ENCODE assay signal across 8 cellular contexts in the genomic region with DNA sequence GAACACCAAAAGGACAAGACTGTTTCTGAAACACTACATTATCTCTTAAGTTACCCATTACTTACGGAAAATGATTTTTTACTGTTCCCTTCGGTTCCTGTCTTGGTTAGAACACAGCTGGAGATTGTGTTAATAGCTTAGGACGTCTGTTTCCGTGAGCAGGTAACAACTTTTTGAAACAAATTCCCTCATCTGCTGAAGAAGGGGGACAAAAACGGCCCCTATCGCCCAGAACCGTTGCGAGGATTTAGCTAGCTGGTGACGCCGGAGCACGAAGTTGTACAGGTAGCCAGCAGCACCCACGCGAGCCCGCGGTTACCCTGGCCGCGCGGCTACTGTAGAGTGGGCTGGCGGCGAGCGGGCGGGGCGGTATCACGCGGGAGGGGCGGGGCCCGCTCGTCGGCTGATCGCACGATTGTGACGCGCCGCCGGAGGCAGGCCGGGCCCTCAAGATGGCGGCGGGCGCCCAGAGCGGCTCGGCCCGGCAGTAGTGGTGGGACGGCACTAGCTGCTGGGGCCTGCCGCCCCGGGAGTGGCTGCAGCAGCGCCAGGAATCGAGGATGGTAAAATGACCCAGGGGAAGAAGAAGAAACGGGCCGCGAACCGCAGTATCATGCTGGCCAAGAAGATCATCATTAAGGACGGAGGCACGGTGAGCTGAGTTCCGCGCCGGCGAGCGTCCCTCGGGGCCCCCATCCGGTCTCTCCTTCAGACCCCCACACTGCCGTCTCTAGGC.
DNase-seq lines count a peak whose midpoint lies in the region; ATAC-seq lines count a peak whose summit lies in the region.

No MANE protein-coding gene starts in this region.

- peak; percentile 72 for DNase-seq in Caki2 (ENCODE audit: low read depth)
- peak; percentile 90 for DNase-seq in HT-29 (ENCODE audit: low spot score)
- peak; percentile 70 for DNase-seq in NOMO-1 treated with dmso at 0.1 percent for 144 hours (lab: John Stamatoyannopoulos, UW; ENCODE audit: unreplicated experiment)
- peak; percentile 94 for DNase-seq in activated CD8-positive, alpha-beta memory T cell treated with anti-CD3 and anti-CD28 coated beads, Interleukin-2, amount 50 U/mL, for 48 hours
- DNase-seq in epidermal melanocyte (ENCODE audit: insufficient read length, low spot score) = peak; percentile 75
- DNase-seq in stimulated activated CD8-positive, alpha-beta memory T cell treated with anti-CD3 and anti-CD28 coated beads, Interleukin-2, amount 100 ng/mL, for 48 hours (ENCODE audit: low read depth in 2 of 2) = peak; percentile 83 to 87

- peak; percentile 82 for ATAC-seq in GM21367 (IDR thresholded peaks at IDR 0.05; ENCODE audit: unreplicated experiment)

- H3K9me3 ChIP-seq in mononuclear cell (ENCODE audit: low read depth, low read length) = no peaks in the 10 kb centered on the region

- in situ Hi-C loops in Caki2 (cut with HindIII; ENCODE audit: low pct_unique_long_range_greater_than_20kb, low sequenced_read_pairs) = no loop called here

- no peaks in the 10 kb centered on the region for H3K27me3 ChIP-seq in mononuclear cell (ENCODE audit: insufficient read depth, low read length)

- peak overlapping the region; percentile 95 for H3K4me3 ChIP-seq in mononuclear cell (ENCODE audit: low read length)

- peaks cover 37% of the 10 kb centered on the region for H3K4me1 ChIP-seq in mononuclear cell (ENCODE audit: insufficient read depth, low read length)

Comparison
In these comparisons a context has a peak if more than half of its experiments do, and no peak if none do; other contexts are left out.
1. Peak in every context shown above with its lines: DNase-seq, ATAC-seq and H3K4me3 ChIP-seq.